ENCODE assay signal across 10 cellular contexts in the genomic region with DNA sequence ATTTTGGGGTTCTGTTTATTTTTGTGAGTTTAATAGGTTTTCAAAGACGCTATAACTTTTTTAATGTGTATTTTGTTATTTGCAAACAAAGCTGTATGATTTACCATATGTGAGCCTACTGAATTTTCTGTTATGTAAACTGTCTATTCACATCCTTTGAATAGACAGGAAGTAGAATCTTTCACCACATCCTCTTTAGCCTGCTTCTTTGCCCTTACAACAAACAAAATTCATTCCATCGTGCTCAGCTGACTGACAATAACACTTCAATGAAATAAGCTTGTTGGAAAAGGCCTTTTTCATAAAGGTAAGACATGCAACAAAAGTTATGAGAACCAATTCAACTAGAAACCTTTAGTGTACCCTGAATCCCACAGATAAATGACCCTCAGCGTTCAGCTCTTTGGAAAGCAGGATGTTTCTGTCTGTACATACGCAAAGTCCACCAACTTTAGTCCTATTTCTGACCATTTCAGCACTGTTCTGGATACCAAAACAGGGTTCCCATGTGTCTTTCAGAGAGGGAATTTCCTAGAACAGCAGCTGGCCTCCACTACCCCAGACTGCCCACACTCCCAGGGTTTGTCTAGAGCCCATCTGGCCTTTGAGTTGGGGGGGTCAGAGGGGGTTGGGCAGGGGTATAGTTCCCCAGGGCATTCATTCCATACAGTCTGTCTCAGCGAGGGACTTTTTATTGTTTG.
DNase-seq lines count a peak whose midpoint lies in the region; ATAC-seq, FAIRE-seq and TF ChIP-seq lines count a peak whose summit lies in the region.
"Had no signal": no experiment of that assay in that cellular context is flagged by ENCODE, and none has a peak within 500 bp of the region (broad histone marks: within the 10 kb centered on the region; RNA-seq: fewer than 3 reads in every experiment).

No MANE protein-coding gene starts in this region.

- DNase-seq in AG10803 (ENCODE audit: low read depth) (peak; percentile 12), D341Med (ENCODE audit: low spot score) (no peak), WERI-Rb-1 (no peak), putamen (ENCODE audit: low spot score) (no peak)
- DNase-seq: cortex of kidney, pancreas had no signal

- no peaks in the 10 kb centered on the region for H3K9me3 ChIP-seq in WERI-Rb-1 (ENCODE audit: severe bottlenecking)
- H3K9me3 ChIP-seq: pancreas had no signal

- TF ChIP-seq CTCF in AG10803 (conservative IDR thresholded peaks at IDR 0.05; ENCODE audit: low read length), result no peak
- TF ChIP-seq CTCF in WERI-Rb-1 (IDR thresholded peaks at IDR 0.05; ENCODE audit: low read depth, low read length), result no peak

- peak; percentile 65 for ATAC-seq in GM18502 (IDR thresholded peaks at IDR 0.05; ENCODE audit: poor library complexity, unreplicated experiment)
- no peak for ATAC-seq in GM21390 (IDR thresholded peaks at IDR 0.05; ENCODE audit: unreplicated experiment)

- H3K36me3 ChIP-seq in WERI-Rb-1, result no peaks in the 10 kb centered on the region
- H3K36me3 ChIP-seq: pancreas had no signal

- H3K27ac ChIP-seq in layer of hippocampus (ENCODE audit: low read depth, low read length) (peak overlapping the region; percentile 23), WERI-Rb-1 (no peak overlapping the region)
- H3K27ac ChIP-seq: pancreas had no signal

- H3K27me3 ChIP-seq in layer of hippocampus (ENCODE audit: control insufficient read depth, insufficient read depth, low read length) (no peaks in the 10 kb centered on the region), WERI-Rb-1 (ENCODE audit: insufficient read depth, low read depth, severe bottlenecking) (no peaks in the 10 kb centered on the region)
- H3K27me3 ChIP-seq: pancreas had no signal

- H3K4me3 ChIP-seq in AG10803 (ENCODE audit: low read length), result no peak overlapping the region
- H3K4me3 ChIP-seq in WERI-Rb-1 (ENCODE audit: low read depth, low read length), result no peak overlapping the region
- H3K4me3 ChIP-seq: pancreas had no signal

- peak; percentile 97 for FAIRE-seq in TTC549 (lab: Jason Lieb, UNC)
- FAIRE-seq: pancreas had no signal
